Comparison of ENCODE assay signal across 9 cellular contexts in the genomic region with DNA sequence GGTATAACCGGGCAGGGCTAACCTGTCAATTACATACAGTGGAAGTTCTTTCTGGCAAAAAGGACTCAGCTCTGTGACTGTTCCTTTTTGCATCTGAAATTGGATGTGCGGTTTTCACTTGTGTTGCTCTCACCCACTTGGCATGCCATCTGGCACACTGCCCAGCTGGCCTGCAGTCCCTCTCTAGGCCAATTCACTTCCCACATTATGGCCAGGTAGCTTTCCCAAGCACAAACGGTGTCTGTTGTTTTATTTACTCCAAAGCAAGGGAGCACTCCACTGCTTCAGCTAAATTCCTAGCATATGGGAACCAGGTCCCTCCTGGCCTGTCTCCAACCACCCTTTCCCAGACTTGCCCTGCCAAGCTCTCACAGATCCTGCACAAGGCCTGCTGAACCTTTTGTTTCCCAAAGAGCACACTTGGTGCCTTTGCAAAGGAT.
DNase-seq lines count a peak whose midpoint lies in the region; ATAC-seq lines count a peak whose summit lies in the region.
"Had no signal": no experiment of that assay in that cellular context is flagged by ENCODE, and none has a peak within 500 bp of the region (broad histone marks: within the 10 kb centered on the region; RNA-seq: fewer than 3 reads in every experiment).

No MANE protein-coding gene starts in this region.

- H3K9ac ChIP-seq in GM23248 = no peak overlapping the region

- H2AFZ ChIP-seq in GM23248 = no peak overlapping the region

- ATAC-seq in GM19452 (IDR thresholded peaks at IDR 0.05; ENCODE audit: unreplicated experiment) = no peak
- no peak for ATAC-seq in GM18861 (IDR thresholded peaks at IDR 0.05; ENCODE audit: unreplicated experiment)

- no peak overlapping the region for H3K4me3 ChIP-seq in GM23248

- H4K20me1 ChIP-seq in GM23248 (ENCODE audit: insufficient read depth) = no peaks in the 10 kb centered on the region

- no peaks in the 10 kb centered on the region for H3K27me3 ChIP-seq in GM23248 (replicated peaks; ENCODE audit: insufficient read depth)

- no peak overlapping the region for H3K4me2 ChIP-seq in GM23248 (ENCODE audit: unreplicated experiment)

- H3K4me1 ChIP-seq in GM23248 (ENCODE audit: insufficient read depth) = no peaks in the 10 kb centered on the region

- H3K36me3 ChIP-seq in GM23248 (ENCODE audit: low read depth) = no peaks in the 10 kb centered on the region

- in situ Hi-C loops in GM23248 (cut with MboI) = no loop called here

- H3K9me2 ChIP-seq in GM23248 (ENCODE audit: insufficient read depth) = no peaks in the 10 kb centered on the region

- H3F3A ChIP-seq in GM23248 (ENCODE audit: insufficient read depth) = no peaks in the 10 kb centered on the region

- 31 to 33% methylated on average over 3 of the region's 3 CpGs for WGBS in GM23248 (ENCODE audit: low coverage in 1 of 2, low lambda C conversion rate in 2 of 2, missing lambda C conversion rate in 2 of 2), 2 experiments

- H3K79me2 ChIP-seq in GM23248 (ENCODE audit: insufficient read depth) = no peaks in the 10 kb centered on the region

- H3K9me3 ChIP-seq in GM23248 (ENCODE audit: low read depth) = no peaks in the 10 kb centered on the region

- H3K27ac ChIP-seq in GM23248 (no peak overlapping the region), cingulate gyrus (ENCODE audit: low read depth, low read length) (peak overlapping the region; percentile 31)

- DNase-seq in GM23248 (peak; percentile 36), NCI-H345 (lab: John Stamatoyannopoulos, UW) (peak; percentile 82), mucosa of gallbladder (ENCODE audit: low spot score) (peak; percentile 21), NCI-H146 (lab: John Stamatoyannopoulos, UW) (no peak)
- DNase-seq in activated naive CD4-positive, alpha-beta T cell (lab: John Stamatoyannopoulos, UW) = no peak
- DNase-seq: amniotic stem cell had no signal

Comparison
In these comparisons a context has a peak if more than half of its experiments do, and no peak if none do; other contexts are left out.
1. DNase-seq: peak in GM23248 (single experiment), NCI-H345 (single experiment) and mucosa of gallbladder (single experiment); none in activated naive CD4-positive, alpha-beta T cell (0 of 4) and NCI-H146 (single experiment).